ENCODE assay signal across 9 cellular contexts in the genomic region with DNA sequence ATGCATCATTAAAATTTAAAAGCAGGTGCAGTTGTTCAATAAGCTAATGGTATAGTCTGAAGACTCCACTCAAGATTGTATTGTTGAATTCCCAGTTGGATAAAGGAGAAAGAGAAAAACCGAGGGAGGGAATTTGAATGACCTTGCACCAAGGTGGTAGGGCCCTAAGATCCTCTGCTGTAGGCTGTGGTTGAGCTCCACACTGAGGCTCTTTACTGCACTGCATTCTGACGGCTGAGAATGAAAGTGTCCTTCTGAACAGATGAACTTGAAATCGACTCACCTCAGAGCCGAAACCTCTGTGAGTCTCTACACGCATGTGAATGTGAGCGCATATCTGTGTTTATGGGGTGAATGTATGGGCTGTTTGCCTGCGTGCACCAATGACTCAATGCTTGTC.
DNase-seq lines count a peak whose midpoint lies in the region; ATAC-seq and TF ChIP-seq lines count a peak whose summit lies in the region.
"Had no signal": no experiment of that assay in that cellular context is flagged by ENCODE, and none has a peak within 500 bp of the region (broad histone marks: within the 10 kb centered on the region; RNA-seq: fewer than 3 reads in every experiment).

No MANE protein-coding gene starts in this region.

- no peaks in the 10 kb centered on the region for H4K20me1 ChIP-seq in H9 (ENCODE audit: control insufficient read depth, insufficient read depth, insufficient read length)

- no peak overlapping the region for H3K4me3 Mint-ChIP-seq in H9

- peaks cover 10 to 11% of the 10 kb centered on the region in 2 experiments for H3K4me1 Mint-ChIP-seq in H9

- no peaks in the 10 kb centered on the region; the same call in 1 of the 2 replicates for H3K27me3 Mint-ChIP-seq in H9 (ENCODE audit: low read depth)

- no peak for TF ChIP-seq POLR2A in spleen (IDR thresholded peaks at IDR 0.05)

- H4K8ac ChIP-seq in H9 (replicated peaks; ENCODE audit: insufficient read length, low read depth, low read length) = no peak overlapping the region

- H3K36me3 ChIP-seq in spleen = no peaks in the 10 kb centered on the region

- H3K4me3 ChIP-seq in choroid plexus epithelial cell (ENCODE audit: low read depth, low read length) = no peak overlapping the region
- no peak overlapping the region for H3K4me3 ChIP-seq in spleen
- H3K4me3 ChIP-seq: K562 had no signal

- no peak overlapping the region for H2AK5ac ChIP-seq in H9 (ENCODE audit: insufficient read length, low read length)

- no peaks in the 10 kb centered on the region for H3K79me2 ChIP-seq in H9 (ENCODE audit: insufficient read depth, low read length)

- no peaks in the 10 kb centered on the region for H3K36me3 Mint-ChIP-seq in H9 (ENCODE audit: insufficient read depth in 1 of 3, low read depth in 3 of 3)

- no peak overlapping the region for H4K91ac ChIP-seq in H9 (ENCODE audit: insufficient read length, low read depth, low read length)

- no peak for ATAC-seq in GM18502 (IDR thresholded peaks at IDR 0.05; ENCODE audit: poor library complexity, unreplicated experiment)
- ATAC-seq: K562 had no signal

- no peak overlapping the region for H3K9ac ChIP-seq in H9 (ENCODE audit: extremely low read depth, insufficient read length, low read length)

- no peaks in the 10 kb centered on the region for H3K79me1 ChIP-seq in H9 (ENCODE audit: insufficient read depth, low read depth, low read length, poor library complexity, severe bottlenecking)

- H3K27me3 ChIP-seq in H9 (ENCODE audit: insufficient read depth, low read length) = no peaks in the 10 kb centered on the region
- no peaks in the 10 kb centered on the region for H3K27me3 ChIP-seq in spleen (replicated peaks in 1 of 7)

- H3K23ac ChIP-seq in H9 (ENCODE audit: insufficient read length, low read depth, low read length) = no peak overlapping the region

- no peak overlapping the region for H2BK5ac ChIP-seq in H9 (ENCODE audit: insufficient read length, low read length)

- no peak overlapping the region for H3T11ph ChIP-seq in H9 (ENCODE audit: low read length)

- H3K14ac ChIP-seq in H9 (ENCODE audit: insufficient read depth, low read length) = no peak overlapping the region

- no peak overlapping the region for H3K4me2 ChIP-seq in H9 (ENCODE audit: insufficient read depth, insufficient read length, low read length)

- H3K27ac ChIP-seq in H9 (ENCODE audit: insufficient read length, low read depth, low read length) (no peak overlapping the region), spleen (no peak overlapping the region)

- H2BK20ac ChIP-seq in H9 (ENCODE audit: low read depth, low read length, poor library complexity, severe bottlenecking) = no peak overlapping the region

- TF ChIP-seq CTCF in H9 (conservative IDR thresholded peaks at IDR 0.05) = peak; percentile 82
- TF ChIP-seq CTCF in choroid plexus epithelial cell (conservative IDR thresholded peaks at IDR 0.05; ENCODE audit: low read depth, low read length) = peak; percentile 86
- peak in 3 of 11 experiments; percentile 8 to 15 (median 9) for TF ChIP-seq CTCF in spleen (IDR thresholded peaks at IDR 0.05 in 8 of 11, conservative IDR thresholded peaks at IDR 0.05 in 3 of 11)

- intact Hi-C loops in spleen (cut with DNase I; ENCODE audit: low total_unique reads) = no loop called here

- no peaks in the 10 kb centered on the region for H3K23me2 ChIP-seq in H9 (ENCODE audit: insufficient read length, low read depth, low read length, poor library complexity, severe bottlenecking)

- H3K9me3 ChIP-seq in H9 (ENCODE audit: control insufficient read depth, low read depth, low read length) (no peaks in the 10 kb centered on the region), spleen (no peaks in the 10 kb centered on the region)

- no peak overlapping the region for H3K27ac Mint-ChIP-seq in H9

- no peak overlapping the region for H2BK15ac ChIP-seq in H9 (ENCODE audit: low read depth, low read length)

- H3K18ac ChIP-seq in H9 (ENCODE audit: insufficient read length, low read depth, low read length) = no peak overlapping the region

- no CpG with 5 or more reads among the region's 7 CpGs for WGBS in H9 (ENCODE audit: extremely low coverage, insufficient read length, low lambda C conversion rate)
- WGBS in spleen, 5 donors = 52 to 56% (median 52%) methylated on average over 7 of the region's 7 CpGs

- H3K4ac ChIP-seq in H9 (ENCODE audit: low read depth, low read length) = no peak overlapping the region

- no peak overlapping the region for H4K5ac ChIP-seq in H9 (ENCODE audit: insufficient read length, low read depth, low read length)

- no peaks in the 10 kb centered on the region for H3K4me1 ChIP-seq in H9 (ENCODE audit: insufficient read depth, low read length)
- H3K4me1 ChIP-seq in spleen = no peaks in the 10 kb centered on the region

- no peak overlapping the region for H2BK120ac ChIP-seq in H9 (ENCODE audit: low read depth, low read length, poor library complexity, severe bottlenecking)

- no peaks in the 10 kb centered on the region for H3K9me3 Mint-ChIP-seq in H9

- no peak overlapping the region for H3K56ac ChIP-seq in H9 (ENCODE audit: insufficient read length, low read depth, low read length)

- DNase-seq in H9 (peak; percentile 75), NCI-H2171 treated with DMSO at 0.1 percent for 48 hours (lab: John Stamatoyannopoulos, UW) (peak; percentile 72), choroid plexus epithelial cell (ENCODE audit: low read depth) (peak; percentile 65), non-pigmented ciliary epithelial cell (ENCODE audit: low read depth) (peak; percentile 15), cortex of kidney (lab: John Stamatoyannopoulos, UW) (no peak), spleen (no peak)
- DNase-seq in activated CD4-positive, CD25-positive, alpha-beta regulatory T cell (lab: John Stamatoyannopoulos, UW) = no peak

- H2BK12ac ChIP-seq in H9 (ENCODE audit: insufficient read length, low read depth, low read length) = no peak overlapping the region

- no peak overlapping the region for H2AFZ ChIP-seq in H9 (ENCODE audit: low read length)

Comparison
In these comparisons a context has a peak if more than half of its experiments do, and no peak if none do; other contexts are left out.
1. DNase-seq: peak in H9 (single experiment), NCI-H2171 treated with DMSO at 0.1 percent for 48 hours (single experiment), choroid plexus epithelial cell (single experiment) and non-pigmented ciliary epithelial cell (single experiment); none in cortex of kidney (single experiment), activated CD4-positive, CD25-positive, alpha-beta regulatory T cell (0 of 4) and spleen (single experiment).